1 cellular context compared by ENCODE assay signal in genomic region chr19:37635076-37636056, GRCh38.
TF ChIP-seq lines count a peak whose summit lies in the region.

No MANE protein-coding gene starts in this region.

TF ChIP-seq in liver, 16 proteins besides CTCF, POLR2A, EP300 and RAD21:
- TF ChIP-seq, protein P1, sequence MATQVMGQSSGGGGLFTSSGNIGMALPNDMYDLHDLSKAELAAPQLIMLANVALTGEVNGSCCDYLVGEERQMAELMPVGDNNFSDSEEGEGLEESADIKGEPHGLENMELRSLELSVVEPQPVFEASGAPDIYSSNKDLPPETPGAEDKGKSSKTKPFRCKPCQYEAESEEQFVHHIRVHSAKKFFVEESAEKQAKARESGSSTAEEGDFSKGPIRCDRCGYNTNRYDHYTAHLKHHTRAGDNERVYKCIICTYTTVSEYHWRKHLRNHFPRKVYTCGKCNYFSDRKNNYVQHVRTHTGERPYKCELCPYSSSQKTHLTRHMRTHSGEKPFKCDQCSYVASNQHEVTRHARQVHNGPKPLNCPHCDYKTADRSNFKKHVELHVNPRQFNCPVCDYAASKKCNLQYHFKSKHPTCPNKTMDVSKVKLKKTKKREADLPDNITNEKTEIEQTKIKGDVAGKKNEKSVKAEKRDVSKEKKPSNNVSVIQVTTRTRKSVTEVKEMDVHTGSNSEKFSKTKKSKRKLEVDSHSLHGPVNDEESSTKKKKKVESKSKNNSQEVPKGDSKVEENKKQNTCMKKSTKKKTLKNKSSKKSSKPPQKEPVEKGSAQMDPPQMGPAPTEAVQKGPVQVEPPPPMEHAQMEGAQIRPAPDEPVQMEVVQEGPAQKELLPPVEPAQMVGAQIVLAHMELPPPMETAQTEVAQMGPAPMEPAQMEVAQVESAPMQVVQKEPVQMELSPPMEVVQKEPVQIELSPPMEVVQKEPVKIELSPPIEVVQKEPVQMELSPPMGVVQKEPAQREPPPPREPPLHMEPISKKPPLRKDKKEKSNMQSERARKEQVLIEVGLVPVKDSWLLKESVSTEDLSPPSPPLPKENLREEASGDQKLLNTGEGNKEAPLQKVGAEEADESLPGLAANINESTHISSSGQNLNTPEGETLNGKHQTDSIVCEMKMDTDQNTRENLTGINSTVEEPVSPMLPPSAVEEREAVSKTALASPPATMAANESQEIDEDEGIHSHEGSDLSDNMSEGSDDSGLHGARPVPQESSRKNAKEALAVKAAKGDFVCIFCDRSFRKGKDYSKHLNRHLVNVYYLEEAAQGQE (IDR thresholded peaks at IDR 0.05), result no peak
- TF ChIP-seq EGR1 (IDR thresholded peaks at IDR 0.05; ENCODE audit: low read depth in 2 of 2), result no peak
- TF ChIP-seq SP1 (IDR thresholded peaks at IDR 0.05), result no peak
TF ChIP-seq in liver: peak in this region for 0.
